8 cellular contexts compared by ENCODE assay signal in the genomic region with DNA sequence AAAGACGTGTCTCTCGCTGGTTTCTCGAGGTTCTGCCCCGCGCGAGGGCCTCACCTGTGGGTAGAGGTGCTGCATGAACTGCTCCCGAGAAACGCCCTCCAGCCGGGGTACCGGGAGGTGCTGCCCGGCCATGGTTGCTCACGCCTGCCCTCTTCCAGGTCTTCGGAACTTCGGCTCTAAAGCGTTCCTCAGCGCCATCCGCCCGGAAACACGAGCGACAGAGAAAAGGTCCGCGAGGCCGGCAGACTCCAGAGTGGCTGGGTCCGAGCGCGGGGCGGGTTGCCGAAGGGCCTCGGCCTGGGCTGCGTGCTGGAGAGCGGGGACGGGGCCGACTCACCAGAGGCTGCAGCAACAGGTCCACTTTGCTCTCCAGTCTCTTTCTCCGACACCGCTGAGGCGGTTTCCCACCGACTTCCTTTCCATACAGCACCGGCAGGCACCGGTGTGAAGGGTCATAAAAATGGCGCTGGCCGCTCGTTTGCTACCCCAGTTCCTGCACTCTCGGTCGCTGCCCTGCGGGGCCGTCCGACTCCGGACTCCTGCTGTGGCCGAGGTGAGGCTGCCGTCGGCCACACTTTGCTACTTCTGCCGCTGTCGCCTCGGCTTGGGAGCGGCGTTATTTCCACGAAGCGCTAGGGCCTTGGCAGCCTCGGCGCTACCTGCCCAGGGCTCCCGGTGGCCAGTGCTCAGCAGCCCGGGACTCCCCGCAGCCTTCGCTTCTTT. TPM values are rescaled to one million over a fixed set of nuclear protein-coding genes. Genes with fewer than 3 reads are reported as not detected.
DNase-seq lines count a peak whose midpoint lies in the region; ATAC-seq, FAIRE-seq and TF ChIP-seq lines count a peak whose summit lies in the region.

MAIP1 (plus strand) TSS at position 244 of the 723 bp plus-strand sequence; CDS start at position 461, 217 bp downstream.
A gene with protein sequence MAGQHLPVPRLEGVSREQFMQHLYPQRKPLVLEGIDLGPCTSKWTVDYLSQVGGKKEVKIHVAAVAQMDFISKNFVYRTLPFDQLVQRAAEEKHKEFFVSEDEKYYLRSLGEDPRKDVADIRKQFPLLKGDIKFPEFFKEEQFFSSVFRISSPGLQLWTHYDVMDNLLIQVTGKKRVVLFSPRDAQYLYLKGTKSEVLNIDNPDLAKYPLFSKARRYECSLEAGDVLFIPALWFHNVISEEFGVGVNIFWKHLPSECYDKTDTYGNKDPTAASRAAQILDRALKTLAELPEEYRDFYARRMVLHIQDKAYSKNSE (minus strand): TSS at position 153 of the 723 bp plus-strand sequence. CDS start 21 bp downstream, at position 132.

- ATAC-seq in GM18907 (IDR thresholded peaks at IDR 0.05; ENCODE audit: unreplicated experiment) = peak; percentile 91
- ATAC-seq in HG03139 (IDR thresholded peaks at IDR 0.05; ENCODE audit: unreplicated experiment) = peak; percentile 76

- H3K4me3 ChIP-seq in WI38 (ENCODE audit: low read depth, low read length) (peak within 1 kb of the TSS; percentile 98), bronchial epithelial cell (ENCODE audit: low read depth, low read length) (peak within 1 kb of the TSS; percentile 70)

- peaks cover under 1% of the 10 kb centered on the region for H3K36me3 ChIP-seq in bronchial epithelial cell (ENCODE audit: control insufficient read depth, insufficient read depth, low read length)

- no peak for TF ChIP-seq CTCF in WI38 (IDR thresholded peaks at IDR 0.05; ENCODE audit: low read depth, low read length)
- TF ChIP-seq CTCF in bronchial epithelial cell (IDR thresholded peaks at IDR 0.05; ENCODE audit: insufficient read depth, low read length, severe bottlenecking) = peak; percentile 32

- DNase-seq in AG08395 (ENCODE audit: low spot score) = peak; percentile 93
- DNase-seq in NCI-H2227 treated with DMSO at 0.1 percent for 48 hours (lab: John Stamatoyannopoulos, UW) = peak; percentile 97
- peak; percentile 71 for DNase-seq in bronchial epithelial cell (ENCODE audit: low read depth)
- peak; percentile 90 for DNase-seq in iPS-NIHi7 (ENCODE audit: extremely low spot score)
- DNase-seq in smooth muscle cell of the brain vasculature (ENCODE audit: low read depth, low spot score) = peak; percentile 58

- no peak for FAIRE-seq in bronchial epithelial cell (lab: Jason Lieb, UNC)

- no peaks in the 10 kb centered on the region for H3K27me3 ChIP-seq in bronchial epithelial cell (ENCODE audit: control insufficient read depth, insufficient read depth, low read length)

RNA-seq across cellular contexts. Expression of gene MAIP1, which starts in this region (rescaled TPM):
- 12.9 and 15.2 TPM in 2 replicates for total RNA-seq in bronchial epithelial cell

RNA-seq across cellular contexts. Expression of the second gene that starts in this region (rescaled TPM):
- 10.5 and 11.8 TPM in 2 replicates for total RNA-seq in bronchial epithelial cell

Comparison
In these comparisons a context has a peak if more than half of its experiments do, and no peak if none do; other contexts are left out.
1. Peak in every context shown above with its lines: DNase-seq, ATAC-seq and H3K4me3 ChIP-seq.